ENCODE assay signal across 8 cellular contexts in the genomic region with DNA sequence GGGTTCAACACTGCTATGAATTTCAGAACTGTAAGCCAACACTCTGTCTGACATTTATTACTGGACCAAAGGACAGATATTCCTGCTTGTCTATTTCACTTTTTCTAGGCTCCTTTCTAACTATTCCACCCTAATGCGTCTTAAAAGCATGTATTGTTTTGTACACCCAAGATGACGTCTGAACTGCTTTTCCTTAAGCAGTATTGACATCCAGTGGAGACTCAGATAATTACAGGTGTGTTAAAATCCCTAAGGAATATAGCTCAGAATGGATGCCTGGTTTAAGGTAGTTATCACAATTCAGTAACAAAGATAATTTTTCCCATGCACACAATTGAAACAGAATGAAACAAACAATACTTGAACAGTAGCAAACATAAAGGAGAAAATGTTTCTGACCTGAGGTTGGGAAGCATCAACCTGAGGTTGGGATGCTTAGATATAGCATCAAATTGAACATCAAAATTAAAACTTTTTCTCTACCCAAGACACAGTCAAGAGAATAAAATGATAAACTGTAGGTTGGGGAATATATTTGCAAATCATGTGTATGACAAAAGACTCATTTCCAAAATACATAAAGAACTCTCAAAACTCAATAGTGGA.
DNase-seq lines count a peak whose midpoint lies in the region; ATAC-seq, FAIRE-seq and TF ChIP-seq lines count a peak whose summit lies in the region.

No MANE protein-coding gene starts in this region.

- peak; percentile 76 for DNase-seq in DMS53 (lab: John Stamatoyannopoulos, UW)
- peak; percentile 12 for DNase-seq in NCI-H524 treated with DMSO at 0.1 percent for 48 hours (lab: John Stamatoyannopoulos, UW)
- DNase-seq in neural crest cell (ENCODE audit: low read depth, low spot score): no peak
- DNase-seq in SHP77 (lab: John Stamatoyannopoulos, UW): no peak
- no peak for DNase-seq in activated CD8-positive, alpha-beta T cell treated with anti-CD3 and anti-CD28 coated beads, Interleukin-2, amount 10 ng/mL, durations not matched to agents 7 days and 5 days
- no peak for DNase-seq in nucleus accumbens (lab: John Stamatoyannopoulos, UW)

- POLR2A ChIA-PET in activated CD8-positive, alpha-beta T cell treated with anti-CD3 and anti-CD28 coated beads, Interleukin-2, amount 10 ng/mL, durations not matched to agents 7 days and 5 days (lab: Charles Lee): no interaction called here

- H3K36me3 Mint-ChIP-seq in neural crest cell (ENCODE audit: low read depth): no peaks in the 10 kb centered on the region
- no peaks in the 10 kb centered on the region for H3K36me3 Mint-ChIP-seq in activated CD8-positive, alpha-beta T cell treated with anti-CD3 and anti-CD28 coated beads, Interleukin-2, amount 10 ng/mL, durations not matched to agents 7 days and 5 days (ENCODE audit: low read depth)

- CTCF ChIA-PET in activated CD8-positive, alpha-beta T cell treated with anti-CD3 and anti-CD28 coated beads, Interleukin-2, amount 10 ng/mL, durations not matched to agents 7 days and 5 days (lab: Charles Lee): no interaction called here

- no peaks in the 10 kb centered on the region for H3K9me3 Mint-ChIP-seq in neural crest cell
- H3K9me3 Mint-ChIP-seq in activated CD8-positive, alpha-beta T cell treated with anti-CD3 and anti-CD28 coated beads, Interleukin-2, amount 10 ng/mL, durations not matched to agents 7 days and 5 days (ENCODE audit: insufficient read depth): peaks cover 7% of the 10 kb centered on the region

- TF ChIP-seq CTCF in neural crest cell (conservative IDR thresholded peaks at IDR 0.05): peak; percentile 53

- H3K4me1 Mint-ChIP-seq in neural crest cell: no peaks in the 10 kb centered on the region
- peaks cover 2% of the 10 kb centered on the region for H3K4me1 Mint-ChIP-seq in activated CD8-positive, alpha-beta T cell treated with anti-CD3 and anti-CD28 coated beads, Interleukin-2, amount 10 ng/mL, durations not matched to agents 7 days and 5 days (ENCODE audit: low read depth)

- no peak overlapping the region for H3K27ac Mint-ChIP-seq in neural crest cell (ENCODE audit: unreplicated experiment)
- no peak overlapping the region for H3K27ac Mint-ChIP-seq in activated CD8-positive, alpha-beta T cell treated with anti-CD3 and anti-CD28 coated beads, Interleukin-2, amount 10 ng/mL, durations not matched to agents 7 days and 5 days

- H3K4me3 Mint-ChIP-seq in neural crest cell: no peak overlapping the region
- no peak overlapping the region for H3K4me3 Mint-ChIP-seq in activated CD8-positive, alpha-beta T cell treated with anti-CD3 and anti-CD28 coated beads, Interleukin-2, amount 10 ng/mL, durations not matched to agents 7 days and 5 days

- no peaks in the 10 kb centered on the region for H3K27me3 Mint-ChIP-seq in neural crest cell (ENCODE audit: low read depth)
- H3K27me3 Mint-ChIP-seq in activated CD8-positive, alpha-beta T cell treated with anti-CD3 and anti-CD28 coated beads, Interleukin-2, amount 10 ng/mL, durations not matched to agents 7 days and 5 days (ENCODE audit: low read depth): no peaks in the 10 kb centered on the region

- ATAC-seq in HG03342 (IDR thresholded peaks at IDR 0.05; ENCODE audit: unreplicated experiment): no peak
- no peak for ATAC-seq in activated CD8-positive, alpha-beta T cell treated with anti-CD3 and anti-CD28 coated beads, Interleukin-2, amount 10 ng/mL, durations not matched to agents 7 days and 5 days

- peak; percentile 76 for FAIRE-seq in endometrium (lab: Jason Lieb, UNC)

Comparison
In these comparisons a context has a peak if more than half of its experiments do, and no peak if none do; other contexts are left out.
1. DNase-seq: peak in DMS53 (single experiment) and NCI-H524 treated with DMSO at 0.1 percent for 48 hours (single experiment); none in neural crest cell (single experiment), SHP77 (0 of 2), activated CD8-positive, alpha-beta T cell treated with anti-CD3 and anti-CD28 coated beads, Interleukin-2, amount 10 ng/mL, durations not matched to agents 7 days and 5 days (single experiment) and nucleus accumbens (0 of 56).